15 cellular contexts compared by ENCODE assay signal in the genomic region with DNA sequence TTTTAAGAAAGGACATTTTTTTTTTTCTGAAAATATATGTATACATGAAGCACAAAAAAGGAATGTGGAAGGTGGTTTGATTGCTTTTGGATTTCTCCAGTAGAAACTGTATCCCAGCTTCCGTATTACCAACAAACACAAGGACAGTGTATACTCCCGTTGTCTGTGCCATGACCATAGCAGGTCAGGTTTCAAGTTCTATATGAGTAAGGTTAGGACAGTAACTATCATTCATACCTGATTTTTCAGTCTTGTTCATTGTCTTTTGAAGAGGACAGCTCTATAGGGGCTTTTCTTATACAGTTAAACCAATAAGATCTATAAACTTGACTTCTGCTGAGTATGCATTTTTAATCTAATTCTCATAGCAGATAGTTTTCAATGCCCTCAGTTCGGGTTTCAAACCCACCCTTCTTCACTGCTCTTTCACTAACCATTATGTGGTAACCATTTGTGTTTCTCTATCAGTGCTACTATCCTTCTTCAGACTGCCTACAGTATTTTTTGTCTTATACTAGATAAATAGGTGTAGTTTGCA. TPM values are rescaled to one million over a fixed set of nuclear protein-coding genes. Genes with fewer than 3 reads are reported as not detected.
"Had no signal": no experiment of that assay in that cellular context is flagged by ENCODE, and none has a peak within 500 bp of the region (broad histone marks: within the 10 kb centered on the region; RNA-seq: fewer than 3 reads in every experiment).

No MANE protein-coding gene starts in this region.

- FAIRE-seq: kidney had no signal

- H3K9me3 Mint-ChIP-seq: activated naive CD8-positive, alpha-beta T cell treated with anti-CD3 and anti-CD28 coated beads, Interleukin-2, amount 10 ng/mL, durations not matched to agents 7 days and 5 days had no signal

- ATAC-seq: left ventricle myocardium superior had no signal

- DNase-seq: activated effector memory CD4-positive, alpha-beta T cell treated with anti-CD3 and anti-CD28 coated beads, Interleukin-2, amount 50 U/mL, for 16 hours; activated naive CD8-positive, alpha-beta T cell treated with anti-CD3 and anti-CD28 coated beads, Interleukin-2, amount 10 ng/mL, durations not matched to agents 7 days and 5 days; dorsolateral prefrontal cortex; kidney; left ventricle myocardium superior; mesenchymal stem cell; sigmoid colon; stimulated activated CD4-positive, alpha-beta T cell treated with anti-CD3 and anti-CD28 coated beads, Interleukin-2, amount 100 ng/mL, for 24 hours; stimulated activated naive CD4-positive, alpha-beta T cell; upper lobe of left lung had no signal

- H3K27ac Mint-ChIP-seq: activated naive CD8-positive, alpha-beta T cell treated with anti-CD3 and anti-CD28 coated beads, Interleukin-2, amount 10 ng/mL, durations not matched to agents 7 days and 5 days had no signal

- H3K27me3 Mint-ChIP-seq: activated naive CD8-positive, alpha-beta T cell treated with anti-CD3 and anti-CD28 coated beads, Interleukin-2, amount 10 ng/mL, durations not matched to agents 7 days and 5 days had no signal

- H3K4me3 Mint-ChIP-seq: activated naive CD8-positive, alpha-beta T cell treated with anti-CD3 and anti-CD28 coated beads, Interleukin-2, amount 10 ng/mL, durations not matched to agents 7 days and 5 days had no signal

RNA-seq across cellular contexts. Expression of gene CFAP141, which starts 34.2 kb away (rescaled TPM):
- total RNA-seq: activated naive CD8-positive, alpha-beta T cell treated with anti-CD3 and anti-CD28 coated beads, Interleukin-2, amount 10 ng/mL, durations not matched to agents 7 days and 5 days; ascending aorta; hepatocyte; kidney; left ventricle myocardium superior; osteoblast; pulmonary artery endothelial cell; sigmoid colon; temporal lobe had no signal
